ENCODE assay signal across 6 cellular contexts in genomic region chr1:156194300-156194652, GRCh38. TPM values are rescaled to one million over a fixed set of nuclear protein-coding genes. Genes with fewer than 3 reads are reported as not detected.
DNase-seq lines count a peak whose midpoint lies in the region; ATAC-seq, FAIRE-seq and TF ChIP-seq lines count a peak whose summit lies in the region.

No MANE protein-coding gene starts in this region.

- H2AFZ ChIP-seq in neuron (ENCODE audit: low read depth, low read length), result no peak overlapping the region

- peak overlapping the region; percentile 96 for H3K27ac Mint-ChIP-seq in T-helper 1 cell treated with Interleukin-12 subunit alpha and Interleukin-12 subunit beta and Interleukin-4 antibody, amounts not matched to agents 30 μg/mL and 1 μg/mL, for 36 hours

- peaks cover 8% of the 10 kb centered on the region for H3K4me1 ChIP-seq in neuron (ENCODE audit: insufficient read depth, low read length)

- peaks cover 33% of the 10 kb centered on the region for H3K36me3 Mint-ChIP-seq in T-helper 1 cell treated with Interleukin-12 subunit alpha and Interleukin-12 subunit beta and Interleukin-4 antibody, amounts not matched to agents 30 μg/mL and 1 μg/mL, for 36 hours (ENCODE audit: low read depth)

- DNase-seq in T-helper 1 cell (no peak), bronchial epithelial cell (ENCODE audit: low read depth) (no peak)

- H3K4me3 ChIP-seq in bronchial epithelial cell (ENCODE audit: low read depth, low read length), result peak overlapping the region; percentile 78
- H3K4me3 ChIP-seq in neuron (ENCODE audit: low read length), result peak overlapping the region; percentile 79

- no peak for FAIRE-seq in bronchial epithelial cell (lab: Jason Lieb, UNC)

- peaks cover 55% of the 10 kb centered on the region for H3K4me1 Mint-ChIP-seq in T-helper 1 cell treated with Interleukin-12 subunit alpha and Interleukin-12 subunit beta and Interleukin-4 antibody, amounts not matched to agents 30 μg/mL and 1 μg/mL, for 36 hours (ENCODE audit: low read depth)

- H3K36me3 ChIP-seq in bronchial epithelial cell (ENCODE audit: control insufficient read depth, insufficient read depth, low read length) (peaks cover 5% of the 10 kb centered on the region), neuron (ENCODE audit: insufficient read depth, low read length) (no peaks in the 10 kb centered on the region)

- no peaks in the 10 kb centered on the region for H3K9me3 Mint-ChIP-seq in T-helper 1 cell treated with Interleukin-12 subunit alpha and Interleukin-12 subunit beta and Interleukin-4 antibody, amounts not matched to agents 30 μg/mL and 1 μg/mL, for 36 hours

- TF ChIP-seq CTCF in bronchial epithelial cell (IDR thresholded peaks at IDR 0.05; ENCODE audit: insufficient read depth, low read length, severe bottlenecking), result no peak

- H3K27me3 ChIP-seq in bronchial epithelial cell (ENCODE audit: control insufficient read depth, insufficient read depth, low read length) (no peaks in the 10 kb centered on the region), neuron (ENCODE audit: insufficient read depth, low read length) (no peaks in the 10 kb centered on the region)

- ATAC-seq in GM19023 (IDR thresholded peaks at IDR 0.05; ENCODE audit: unreplicated experiment) (no peak), GM18909 (IDR thresholded peaks at IDR 0.05; ENCODE audit: poor library complexity, unreplicated experiment) (no peak)

- H3K4me3 Mint-ChIP-seq in T-helper 1 cell treated with Interleukin-12 subunit alpha and Interleukin-12 subunit beta and Interleukin-4 antibody, amounts not matched to agents 30 μg/mL and 1 μg/mL, for 36 hours, result peak overlapping the region; percentile 98

- no peaks in the 10 kb centered on the region for H3K27me3 Mint-ChIP-seq in T-helper 1 cell treated with Interleukin-12 subunit alpha and Interleukin-12 subunit beta and Interleukin-4 antibody, amounts not matched to agents 30 μg/mL and 1 μg/mL, for 36 hours (ENCODE audit: low read depth)

- H3K9me3 ChIP-seq in neuron (ENCODE audit: low read length), result no peaks in the 10 kb centered on the region

RNA-seq across cellular contexts. Expression of gene SLC25A44, which starts 0.4 kb away (rescaled TPM):
- total RNA-seq in bronchial epithelial cell, result 5.8 and 7.4 TPM in 2 replicates

RNA-seq across cellular contexts. Expression of gene PMF1, which starts 18.5 kb away (rescaled TPM):
- 55.3 and 55.9 TPM in 2 replicates for total RNA-seq in bronchial epithelial cell

RNA-seq across cellular contexts. Expression of gene SEMA4A, which starts 40.9 kb away (rescaled TPM):
- 1.8 and 16.9 TPM in 2 replicates for total RNA-seq in bronchial epithelial cell

RNA-seq across cellular contexts. Expression of gene BGLAP, which starts 47.7 kb away (rescaled TPM):
- 0.51 TPM in 1 of 2 replicates, not detected in the other for total RNA-seq in bronchial epithelial cell

RNA-seq across cellular contexts. Expression of gene PAQR6, which starts 53.6 kb away (rescaled TPM):
- total RNA-seq in bronchial epithelial cell, result 0.26 and 1.3 TPM in 2 replicates
